ENCODE assay signal across 14 cellular contexts in genomic region chr16:88002749-88003148, GRCh38. TPM values are rescaled to one million over a fixed set of nuclear protein-coding genes. Genes with fewer than 3 reads are reported as not detected.
DNase-seq lines count a peak whose midpoint lies in the region; ATAC-seq and TF ChIP-seq lines count a peak whose summit lies in the region.
"Had no signal": no experiment of that assay in that cellular context is flagged by ENCODE, and none has a peak within 500 bp of the region (broad histone marks: within the 10 kb centered on the region; RNA-seq: fewer than 3 reads in every experiment).

No MANE protein-coding gene starts in this region.

- no peaks in the 10 kb centered on the region for H3K9me3 Mint-ChIP-seq in CD4-positive, CD25-positive, alpha-beta regulatory T cell
- no peaks in the 10 kb centered on the region for H3K9me3 Mint-ChIP-seq in stimulated activated naive B cell treated with anti-CD40 and anti-IgM and Interleukin-4, amounts not matched to agents 10 μg/mL and 1 μg/mL and 100 μg/mL, for 72 hours
- H3K9me3 Mint-ChIP-seq: CD8-positive, alpha-beta memory T cell had no signal

- no peak for TF ChIP-seq CTCF in HEK293 (tag by site-specific recombination; IDR thresholded peaks at IDR 0.05)

- no peak overlapping the region for H3K4me3 ChIP-seq in CD4-positive, CD25-positive, alpha-beta regulatory T cell (ENCODE audit: low read depth, low read length)
- H3K4me3 ChIP-seq in HEK293 (ENCODE audit: low read depth, low read length) (no peak overlapping the region), HAP-1 (no peak overlapping the region)
- H3K4me3 ChIP-seq: A549 had no signal

- no peak for ATAC-seq in CD4-positive, CD25-positive, alpha-beta regulatory T cell (ENCODE audit: low read depth in 2 of 2)
- no peak for ATAC-seq in stimulated activated naive B cell treated with anti-CD40 and anti-IgM and Interleukin-4, amounts not matched to agents 10 μg/mL and 1 μg/mL and 100 μg/mL, for 72 hours (replicated peaks)
- ATAC-seq in HG02571 (IDR thresholded peaks at IDR 0.05; ENCODE audit: unreplicated experiment), result no peak
- ATAC-seq: A549 had no signal

- in situ Hi-C loops in HAP-1 (cut with MboI; ENCODE audit: low sequenced_read_pairs), result no loop called here

- H3K4me3 Mint-ChIP-seq in CD4-positive, CD25-positive, alpha-beta regulatory T cell, result no peak overlapping the region
- H3K4me3 Mint-ChIP-seq in stimulated activated naive B cell treated with anti-CD40 and anti-IgM and Interleukin-4, amounts not matched to agents 10 μg/mL and 1 μg/mL and 100 μg/mL, for 72 hours, result no peak overlapping the region

- H3K4me1 Mint-ChIP-seq in CD4-positive, CD25-positive, alpha-beta regulatory T cell, result peaks cover 6 to 10% (median 8%) of the 10 kb centered on the region in 4 donors
- peaks cover 20 to 36% of the 10 kb centered on the region in 2 donors for H3K4me1 Mint-ChIP-seq in stimulated activated naive B cell treated with anti-CD40 and anti-IgM and Interleukin-4, amounts not matched to agents 10 μg/mL and 1 μg/mL and 100 μg/mL, for 72 hours

- no peak overlapping the region for H3K27ac ChIP-seq in CD4-positive, CD25-positive, alpha-beta regulatory T cell (ENCODE audit: insufficient read depth, low read length, poor library complexity, severe bottlenecking)
- H3K27ac ChIP-seq in HEK293 (ENCODE audit: extremely low read depth, low read depth, low read length), result no peak overlapping the region
- H3K27ac ChIP-seq: A549, C4-2B had no signal

- H3K4me1 ChIP-seq in CD4-positive, CD25-positive, alpha-beta regulatory T cell (ENCODE audit: control insufficient read depth, insufficient read depth, low read length, poor library complexity, severe bottlenecking), result no peaks in the 10 kb centered on the region
- H3K4me1 ChIP-seq in HEK293 (ENCODE audit: control insufficient read depth, insufficient read depth, low read length), result no peaks in the 10 kb centered on the region
- no peaks in the 10 kb centered on the region for H3K4me1 ChIP-seq in HAP-1
- H3K4me1 ChIP-seq: A549, BE2C, Caco-2 had no signal

- DNase-seq in CD4-positive, CD25-positive, alpha-beta regulatory T cell, result no peak
- DNase-seq in posterior vena cava (ENCODE audit: low spot score) (peak; percentile 58), HAP-1 (ENCODE audit: low spot score in 2 of 2) (no peak)
- no peak for DNase-seq in stimulated activated naive B cell treated with anti-CD40 and anti-IgM and Interleukin-4, amounts not matched to agents 10 μg/mL and 1 μg/mL and 100 μg/mL, for 72 hours
- DNase-seq: BE2C, Caco-2, DND-41, GF-D8, HCEC 1CT had no signal

- peaks cover 44% of the 10 kb centered on the region for H3K36me3 ChIP-seq in CD4-positive, CD25-positive, alpha-beta regulatory T cell (ENCODE audit: control insufficient read depth, insufficient read depth, low read length)
- H3K36me3 ChIP-seq in HEK293 (ENCODE audit: control insufficient read depth in 2 of 2, insufficient read depth in 1 of 2, low read length in 2 of 2) (peaks cover 0 to 53% of the 10 kb centered on the region in 2 experiments; a peak in 1 of 3 replicates), HAP-1 (replicated peaks) (0 out of 2 replicates have a peak, but pooled peaks cover 7% of the 10 kb centered on the region)

- H3K9me3 ChIP-seq in CD4-positive, CD25-positive, alpha-beta regulatory T cell (ENCODE audit: control insufficient read depth in 2 of 2, low read length in 2 of 2), result no peaks in the 10 kb centered on the region
- no peaks in the 10 kb centered on the region for H3K9me3 ChIP-seq in HEK293 (ENCODE audit: control insufficient read depth, insufficient read depth, low read depth, low read length)
- no peaks in the 10 kb centered on the region for H3K9me3 ChIP-seq in HAP-1
- H3K9me3 ChIP-seq: A549, BE2C, Caco-2 had no signal

- H3K27ac Mint-ChIP-seq in CD4-positive, CD25-positive, alpha-beta regulatory T cell, result peak overlapping the region; percentile 11 to 60 (median 14)
- peak overlapping the region; percentile 69 for H3K27ac Mint-ChIP-seq in stimulated activated naive B cell treated with anti-CD40 and anti-IgM and Interleukin-4, amounts not matched to agents 10 μg/mL and 1 μg/mL and 100 μg/mL, for 72 hours

- no peaks in the 10 kb centered on the region for H3K27me3 Mint-ChIP-seq in CD4-positive, CD25-positive, alpha-beta regulatory T cell
- no peaks in the 10 kb centered on the region for H3K27me3 Mint-ChIP-seq in stimulated activated naive B cell treated with anti-CD40 and anti-IgM and Interleukin-4, amounts not matched to agents 10 μg/mL and 1 μg/mL and 100 μg/mL, for 72 hours
- H3K27me3 Mint-ChIP-seq: CD8-positive, alpha-beta memory T cell had no signal

- intact Hi-C loops in posterior vena cava (cut with DNase I), result no loop called here

- CTCF ChIA-PET in HEK293 (lab: Yijun Ruan, JAX), result no interaction called here

- H3K27me3 ChIP-seq in CD4-positive, CD25-positive, alpha-beta regulatory T cell (ENCODE audit: control insufficient read depth, insufficient read depth, low read length), result no peaks in the 10 kb centered on the region
- no peaks in the 10 kb centered on the region for H3K27me3 ChIP-seq in HAP-1 (ENCODE audit: low read depth)
- H3K27me3 ChIP-seq: BE2C had no signal

- peaks cover 22% of the 10 kb centered on the region for H3K36me3 Mint-ChIP-seq in CD4-positive, CD25-positive, alpha-beta regulatory T cell
- H3K36me3 Mint-ChIP-seq in stimulated activated naive B cell treated with anti-CD40 and anti-IgM and Interleukin-4, amounts not matched to agents 10 μg/mL and 1 μg/mL and 100 μg/mL, for 72 hours, result peaks cover 24 to 37% of the 10 kb centered on the region in 2 donors

- POLR2A ChIA-PET in HEK293 (lab: Yijun Ruan, JAX), result no interaction called here

TF ChIP-seq in HEK293, 187 proteins besides CTCF, POLR2A, EP300 and RAD21:
- peak; percentile 53 for TF ChIP-seq ZIC2 (tag by site-specific recombination; IDR thresholded peaks at IDR 0.05)
- TF ChIP-seq, protein P1, sequence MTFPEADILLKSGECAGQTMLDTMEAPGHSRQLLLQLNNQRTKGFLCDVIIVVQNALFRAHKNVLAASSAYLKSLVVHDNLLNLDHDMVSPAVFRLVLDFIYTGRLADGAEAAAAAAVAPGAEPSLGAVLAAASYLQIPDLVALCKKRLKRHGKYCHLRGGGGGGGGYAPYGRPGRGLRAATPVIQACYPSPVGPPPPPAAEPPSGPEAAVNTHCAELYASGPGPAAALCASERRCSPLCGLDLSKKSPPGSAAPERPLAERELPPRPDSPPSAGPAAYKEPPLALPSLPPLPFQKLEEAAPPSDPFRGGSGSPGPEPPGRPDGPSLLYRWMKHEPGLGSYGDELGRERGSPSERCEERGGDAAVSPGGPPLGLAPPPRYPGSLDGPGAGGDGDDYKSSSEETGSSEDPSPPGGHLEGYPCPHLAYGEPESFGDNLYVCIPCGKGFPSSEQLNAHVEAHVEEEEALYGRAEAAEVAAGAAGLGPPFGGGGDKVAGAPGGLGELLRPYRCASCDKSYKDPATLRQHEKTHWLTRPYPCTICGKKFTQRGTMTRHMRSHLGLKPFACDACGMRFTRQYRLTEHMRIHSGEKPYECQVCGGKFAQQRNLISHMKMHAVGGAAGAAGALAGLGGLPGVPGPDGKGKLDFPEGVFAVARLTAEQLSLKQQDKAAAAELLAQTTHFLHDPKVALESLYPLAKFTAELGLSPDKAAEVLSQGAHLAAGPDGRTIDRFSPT (tag by site-specific recombination; IDR thresholded peaks at IDR 0.05), result no peak

RNA-seq across cellular contexts. Expression of gene BANP, which starts 51.5 kb away (rescaled TPM):
- 114 TPM for total RNA-seq in CD4-positive, CD25-positive, alpha-beta regulatory T cell
- polyA plus RNA-seq in CD4-positive, CD25-positive, alpha-beta regulatory T cell, result 10 to 100 TPM; 20.4 to 27.6 (median 25.9) TPM
- 10 to 100 TPM; 14.7 to 20.9 TPM for total RNA-seq in posterior vena cava
